In the genomic region with DNA sequence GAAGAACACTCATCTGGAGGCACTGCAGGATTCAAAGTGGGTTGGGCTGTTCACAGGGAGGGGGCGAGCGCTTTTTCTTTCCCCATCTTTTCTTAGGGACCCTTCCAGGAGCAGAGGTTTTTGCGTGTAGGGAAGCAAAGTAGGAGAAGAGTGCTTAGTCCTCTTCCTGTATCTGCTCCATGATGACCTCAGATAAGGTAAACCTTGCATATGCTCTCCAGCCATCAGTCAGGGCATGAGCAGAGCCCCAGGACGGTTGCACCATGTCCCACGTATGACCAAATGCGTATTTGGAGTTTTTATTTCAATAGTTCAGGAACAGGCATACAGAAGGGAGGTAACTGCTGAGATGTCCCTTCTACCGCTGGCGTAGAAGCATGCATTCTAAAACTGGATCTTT, we compare ENCODE assay signal across 13 cellular contexts.
DNase-seq lines count a peak whose midpoint lies in the region; ATAC-seq and TF ChIP-seq lines count a peak whose summit lies in the region.
"Had no signal": no experiment of that assay in that cellular context is flagged by ENCODE, and none has a peak within 500 bp of the region (broad histone marks: within the 10 kb centered on the region; RNA-seq: fewer than 3 reads in every experiment).

No MANE protein-coding gene starts in this region.

- TF ChIP-seq POLR2A in vagina (IDR thresholded peaks at IDR 0.05): no peak

- H3K9me3 ChIP-seq in left ventricle myocardium inferior (replicated peaks): no peaks in the 10 kb centered on the region
- no peaks in the 10 kb centered on the region for H3K9me3 ChIP-seq in right cardiac atrium (ENCODE audit: control insufficient read depth, low read length)
- no peaks in the 10 kb centered on the region for H3K9me3 ChIP-seq in vagina
- H3K9me3 ChIP-seq: SJSA1 had no signal

- peaks cover 46% of the 10 kb centered on the region for H3K27me3 ChIP-seq in left ventricle myocardium inferior (ENCODE audit: low read depth)
- H3K27me3 ChIP-seq in right cardiac atrium (ENCODE audit: control insufficient read depth, insufficient read depth): no peaks in the 10 kb centered on the region
- no peaks in the 10 kb centered on the region for H3K27me3 ChIP-seq in vagina
- H3K27me3 ChIP-seq: SJSA1 had no signal

- H3K36me3 ChIP-seq in left ventricle myocardium inferior: no peaks in the 10 kb centered on the region
- H3K36me3 ChIP-seq in vagina: no peaks in the 10 kb centered on the region
- H3K36me3 ChIP-seq: SJSA1 had no signal

- intact Hi-C loops in left ventricle myocardium inferior (cut with micrococcal nuclease): no loop called here
- intact Hi-C loops in right cardiac atrium (cut with DNase I): no loop called here
- intact Hi-C loops in vagina (cut with DNase I): no loop called here

- WGBS in right cardiac atrium: 31% methylated on average over 8 of the region's 8 CpGs

- H3K4me3 ChIP-seq in left ventricle myocardium inferior: peak overlapping the region; percentile 10
- no peak overlapping the region for H3K4me3 ChIP-seq in right cardiac atrium (ENCODE audit: low read length)
- peak overlapping the region; percentile 29 for H3K4me3 ChIP-seq in fibroblast of pulmonary artery (replicated peaks; ENCODE audit: low read depth, low read length)
- H3K4me3 ChIP-seq in vagina: no peak overlapping the region
- H3K4me3 ChIP-seq: SJSA1 had no signal

- peaks cover 4% of the 10 kb centered on the region for H3K36me3 Mint-ChIP-seq in osteocyte (ENCODE audit: unreplicated experiment)

- no peak overlapping the region for H3K27ac ChIP-seq in left ventricle myocardium inferior (replicated peaks)
- no peak overlapping the region for H3K27ac ChIP-seq in right cardiac atrium (ENCODE audit: low read length)
- H3K27ac ChIP-seq in vagina: no peak overlapping the region
- H3K27ac ChIP-seq: SJSA1 had no signal

- peaks cover 29% of the 10 kb centered on the region for H3K4me1 ChIP-seq in left ventricle myocardium inferior
- H3K4me1 ChIP-seq in right cardiac atrium (ENCODE audit: control insufficient read depth, insufficient read depth, low read length): peaks cover 2% of the 10 kb centered on the region
- peaks cover 28% of the 10 kb centered on the region for H3K4me1 ChIP-seq in vagina

- H3K4me1 Mint-ChIP-seq in osteocyte (ENCODE audit: unreplicated experiment): peaks cover 40% of the 10 kb centered on the region

- H3K27ac Mint-ChIP-seq in osteocyte (ENCODE audit: unreplicated experiment): peak overlapping the region; percentile 85

- DNase-seq in left ventricle myocardium inferior (no peak), right cardiac atrium (no peak), fibroblast of pulmonary artery (ENCODE audit: low read depth) (no peak), osteocyte (ENCODE audit: extremely low spot score, unreplicated experiment) (no peak), SIG-M5 treated with dmso at 0.1 percent for 504 hours (lab: John Stamatoyannopoulos, UW; ENCODE audit: unreplicated experiment) (no peak), vagina (ENCODE audit: extremely low spot score in 2 of 2) (no peak), NAMALWA (ENCODE audit: low spot score) (no peak)
- DNase-seq: activated effector memory CD4-positive, alpha-beta T cell treated with Interleukin-2 at 50 U/mL for 16 hours; effector CD4-positive, alpha-beta T cell; NK-92 treated with Interleukin-12 subunit alpha and Interleukin-12 subunit beta, amount 100 ng/mL, for 24 hours; stimulated activated CD4-positive, alpha-beta T cell treated with anti-CD3 and anti-CD28 coated beads, Interleukin-4, amount 100 ng/mL, for 24 hours had no signal

- peak overlapping the region; percentile 30 for H3K4me3 Mint-ChIP-seq in osteocyte (ENCODE audit: unreplicated experiment)

- H3K9me3 Mint-ChIP-seq in osteocyte (ENCODE audit: unreplicated experiment): no peaks in the 10 kb centered on the region

- no peak for TF ChIP-seq CTCF in left ventricle myocardium inferior (IDR thresholded peaks at IDR 0.05; ENCODE audit: borderline replicate concordance)
- TF ChIP-seq CTCF in fibroblast of pulmonary artery (IDR thresholded peaks at IDR 0.05; ENCODE audit: low read length, missing control alignments): no peak
- TF ChIP-seq CTCF in osteocyte (IDR thresholded peaks at IDR 0.05): no peak
- no peak for TF ChIP-seq CTCF in vagina (IDR thresholded peaks at IDR 0.05)

- H3K27me3 Mint-ChIP-seq in osteocyte (ENCODE audit: unreplicated experiment): no peaks in the 10 kb centered on the region

- ATAC-seq in right cardiac atrium: no peak
- ATAC-seq in HG02970 (IDR thresholded peaks at IDR 0.05; ENCODE audit: low FRiP score, unreplicated experiment): no peak

Comparison
In these comparisons a context has a peak if more than half of its experiments do, and no peak if none do; other contexts are left out.
1. H3K4me3 ChIP-seq: peak in left ventricle myocardium inferior (single experiment) and fibroblast of pulmonary artery (single experiment); none in right cardiac atrium (single experiment) and vagina (0 of 2).